Comparison of ENCODE assay signal across 18 cellular contexts in the genomic region with DNA sequence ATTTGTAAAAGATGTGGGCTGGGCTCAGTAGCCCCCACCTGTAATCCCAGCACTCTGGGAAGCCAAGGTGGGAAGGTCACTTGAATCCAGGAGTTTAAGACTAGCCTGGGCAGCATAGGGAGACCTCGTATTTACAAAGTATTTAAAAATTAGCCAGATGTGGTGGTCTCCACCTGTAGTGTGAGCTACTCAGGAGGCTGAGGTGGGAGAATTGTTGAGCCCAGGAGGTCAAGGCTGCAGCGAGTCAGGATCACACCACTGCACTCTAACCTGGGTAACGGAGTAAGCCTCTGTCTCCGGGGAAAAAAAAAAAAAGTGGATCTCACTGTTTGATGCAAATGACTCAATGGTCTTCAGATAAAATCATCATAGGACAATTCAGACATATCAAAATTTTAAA.
"Had no signal": no experiment of that assay in that cellular context is flagged by ENCODE, and none has a peak within 500 bp of the region (broad histone marks: within the 10 kb centered on the region; RNA-seq: fewer than 3 reads in every experiment).

No MANE protein-coding gene starts in this region.

- H3K27ac Mint-ChIP-seq: activated CD4-positive, alpha-beta memory T cell treated with anti-CD3 and anti-CD28 coated beads, Interleukin-2, amount 10 ng/mL, durations not matched to agents 7 days and 5 days; activated CD4-positive, alpha-beta T cell treated with anti-CD3 and anti-CD28 coated beads, Interleukin-2, amount 10 ng/mL, durations not matched to agents 7 days and 5 days; T-helper 1 cell treated with Interleukin-12 subunit alpha and Interleukin-12 subunit beta and Interleukin-4 antibody, amounts not matched to agents 30 μg/mL and 1 μg/mL, for 36 hours had no signal

- H3K27me3 Mint-ChIP-seq: activated CD4-positive, alpha-beta memory T cell treated with anti-CD3 and anti-CD28 coated beads, Interleukin-2, amount 10 ng/mL, durations not matched to agents 7 days and 5 days; activated CD4-positive, alpha-beta T cell treated with anti-CD3 and anti-CD28 coated beads, Interleukin-2, amount 10 ng/mL, durations not matched to agents 7 days and 5 days; brain had no signal

- H3K4me3 ChIP-seq: PC-9 had no signal

- H3K4me1 Mint-ChIP-seq: brain had no signal

- H3K9me3 Mint-ChIP-seq: activated CD4-positive, alpha-beta memory T cell treated with anti-CD3 and anti-CD28 coated beads, Interleukin-2, amount 10 ng/mL, durations not matched to agents 7 days and 5 days; activated CD4-positive, alpha-beta T cell treated with anti-CD3 and anti-CD28 coated beads, Interleukin-2, amount 10 ng/mL, durations not matched to agents 7 days and 5 days; activated naive CD4-positive, alpha-beta T cell treated with anti-CD3 and anti-CD28 coated beads, Interleukin-2, amount 50 U/mL, for 72 hours; activated T-cell treated with anti-CD3 and anti-CD28 coated beads, Interleukin-2, amount 50 U/mL, for 72 hours; brain; T-helper 1 cell treated with Interleukin-12 subunit alpha and Interleukin-12 subunit beta and Interleukin-4 antibody, amounts not matched to agents 30 μg/mL and 1 μg/mL, for 36 hours had no signal

- H3K4me3 Mint-ChIP-seq: activated CD4-positive, alpha-beta memory T cell treated with anti-CD3 and anti-CD28 coated beads, Interleukin-2, amount 10 ng/mL, durations not matched to agents 7 days and 5 days; activated CD4-positive, alpha-beta T cell treated with anti-CD3 and anti-CD28 coated beads, Interleukin-2, amount 10 ng/mL, durations not matched to agents 7 days and 5 days; activated T-cell treated with anti-CD3 and anti-CD28 coated beads, Interleukin-2, amount 50 U/mL, for 72 hours; brain; T-helper 1 cell treated with Interleukin-12 subunit alpha and Interleukin-12 subunit beta and Interleukin-4 antibody, amounts not matched to agents 30 μg/mL and 1 μg/mL, for 36 hours had no signal

- H3K27ac ChIP-seq: PC-9 had no signal

- DNase-seq: activated CD4-positive, alpha-beta memory T cell treated with anti-CD3 and anti-CD28 coated beads, Interleukin-2, amount 10 ng/mL, durations not matched to agents 7 days and 5 days; activated CD4-positive, alpha-beta T cell treated with anti-CD3 and anti-CD28 coated beads, Interleukin-2, amount 10 ng/mL, durations not matched to agents 7 days and 5 days; activated CD4-positive, CD25-positive, alpha-beta regulatory T cell; activated T-cell treated with anti-CD3 and anti-CD28 coated beads for 4 hours; activated T-cell treated with anti-CD3 and anti-CD28 coated beads, Interleukin-2, amount 50 U/mL, for 72 hours; amygdala; Karpas-422; NCI-H1048; NCI-H146; NCI-H187 treated with DMSO at 0.1 percent for 48 hours; NCI-H2081 treated with DMSO at 0.1 percent for 48 hours; NCI-H446; NCI-H524; PC-9; SHP77 treated with DMSO at 0.1 percent for 48 hours had no signal

- H3K36me3 Mint-ChIP-seq: activated naive CD4-positive, alpha-beta T cell treated with anti-CD3 and anti-CD28 coated beads, Interleukin-2, amount 50 U/mL, for 72 hours had no signal

- ATAC-seq: activated naive CD4-positive, alpha-beta T cell treated with anti-CD3 and anti-CD28 coated beads, Interleukin-2, amount 50 U/mL, for 72 hours; activated T-cell treated with anti-CD3 and anti-CD28 coated beads, Interleukin-2, amount 50 U/mL, for 72 hours had no signal
